8 cellular contexts compared by ENCODE assay signal in genomic region chr3:120418866-120419490, GRCh38. TPM values are rescaled to one million over a fixed set of nuclear protein-coding genes. Genes with fewer than 3 reads are reported as not detected.
DNase-seq lines count a peak whose midpoint lies in the region; ATAC-seq and TF ChIP-seq lines count a peak whose summit lies in the region.

No MANE protein-coding gene starts in this region.

- no peaks in the 10 kb centered on the region for H3K9me3 ChIP-seq in CD4-positive, alpha-beta memory T cell (ENCODE audit: control insufficient read depth in 1 of 2, low read length in 2 of 2)
- no peaks in the 10 kb centered on the region for H3K9me3 ChIP-seq in heart left ventricle

- no peak overlapping the region for H3K4me3 ChIP-seq in CD4-positive, alpha-beta memory T cell (ENCODE audit: low read length in 2 of 2)
- peak overlapping the region in 2 of 12 donors; percentile 5 to 17 for H3K4me3 ChIP-seq in heart left ventricle

- peaks cover 0 to 5% of the 10 kb centered on the region in 2 donors for H3K27me3 Mint-ChIP-seq in CD4-positive, alpha-beta memory T cell
- H3K27me3 Mint-ChIP-seq in activated naive CD8-positive, alpha-beta T cell treated with anti-CD3 and anti-CD28 coated beads for 36 hours = peaks cover 5% of the 10 kb centered on the region

- ATAC-seq in GM18868 (IDR thresholded peaks at IDR 0.05; ENCODE audit: unreplicated experiment) (peak; percentile 62), HG03175 (IDR thresholded peaks at IDR 0.05; ENCODE audit: unreplicated experiment) (peak; percentile 23), heart left ventricle (peak; percentile 55 to 66 (median 60))

- TF ChIP-seq CTCF in heart left ventricle (IDR thresholded peaks at IDR 0.05) = peak in 11 of 12 donors; percentile 19 to 66 (median 51)

- CTCF ChIA-PET in CD4-positive, alpha-beta memory T cell (lab: Charles Lee; ENCODE audit: partially characterized antibody) = interaction anchor here (1.2 to 7.6 kb wide), 12 partner anchors 7 to 527 kb away, joined by 4 to 169 read pairs (median 18); partner anchors contain the start of gene LRRC58

- 10 to 17% (median 14%) methylated on average over 6 of the region's 6 CpGs for WGBS in heart left ventricle, 4 donors

- H3K27ac ChIP-seq in CD4-positive, alpha-beta memory T cell (ENCODE audit: low read depth, low read length) = no peak overlapping the region
- peak overlapping the region; percentile 65 to 92 (median 88) for H3K27ac ChIP-seq in heart left ventricle

- intact Hi-C loops in CD4-positive, alpha-beta memory T cell (cut with micrococcal nuclease) = loop anchor here (1.0 to 5.0 kb wide), 2 partner anchors 327 to 376 kb away; partner anchors contain the start of gene GSK3B
- intact Hi-C loops in heart left ventricle (cut with DNase I) = loop anchor here in 9 of 10 donors (1.0 to 10.0 kb wide), 17 partner anchors 32 to 524 kb away; partner anchors contain the start of genes GSK3B (in 4 of the 9), FSTL1 (in 3 of the 9), LRRC58 (in 2 of the 9) and GTF2E1 (in 1 of the 9)

- POLR2A ChIA-PET in CD4-positive, alpha-beta memory T cell (lab: Charles Lee; ENCODE audit: partially characterized antibody) = interaction anchor here (0.8 kb wide), 1 partner anchor 174 kb away, joined by 3 read pairs; no protein-coding TSS in a partner anchor

- H3K4me1 Mint-ChIP-seq in CD4-positive, alpha-beta memory T cell = peaks cover 11 to 25% (median 12%) of the 10 kb centered on the region in 4 donors
- H3K4me1 Mint-ChIP-seq in activated naive CD8-positive, alpha-beta T cell treated with anti-CD3 and anti-CD28 coated beads for 36 hours = peaks cover 13% of the 10 kb centered on the region

- TF ChIP-seq POLR2A in heart left ventricle (IDR thresholded peaks at IDR 0.05) = no peak

- no peaks in the 10 kb centered on the region for H3K9me3 Mint-ChIP-seq in CD4-positive, alpha-beta memory T cell
- no peaks in the 10 kb centered on the region for H3K9me3 Mint-ChIP-seq in activated naive CD8-positive, alpha-beta T cell treated with anti-CD3 and anti-CD28 coated beads for 36 hours

- DNase-seq in CD4-positive, alpha-beta memory T cell = peak in 4 of 5 donors; percentile 7 to 13 (median 10)
- DNase-seq in NCI-H2171 (lab: John Stamatoyannopoulos, UW) (peak; percentile 53), heart left ventricle (peak in 4 of 5 donors; percentile 45 to 77 (median 68)), renal cortical epithelial cell (ENCODE audit: low read depth) (peak; percentile 76), dedifferentiated amniotic fluid mesenchymal stem cell (ENCODE audit: extremely low spot score) (no peak)
- peak; percentile 21 for DNase-seq in activated naive CD8-positive, alpha-beta T cell treated with anti-CD3 and anti-CD28 coated beads for 36 hours

- peak overlapping the region in 1 of 8 donors; percentile 11 for H3K4me3 Mint-ChIP-seq in CD4-positive, alpha-beta memory T cell
- H3K4me3 Mint-ChIP-seq in activated naive CD8-positive, alpha-beta T cell treated with anti-CD3 and anti-CD28 coated beads for 36 hours = no peak overlapping the region

- no peaks in the 10 kb centered on the region for H3K36me3 Mint-ChIP-seq in CD4-positive, alpha-beta memory T cell
- no peaks in the 10 kb centered on the region for H3K36me3 Mint-ChIP-seq in activated naive CD8-positive, alpha-beta T cell treated with anti-CD3 and anti-CD28 coated beads for 36 hours

- no peaks in the 10 kb centered on the region for H3K36me3 ChIP-seq in CD4-positive, alpha-beta memory T cell (ENCODE audit: insufficient read depth, low read length)
- peaks cover 0 to 19% (median 5%) of the 10 kb centered on the region in 9 donors for H3K36me3 ChIP-seq in heart left ventricle

- peaks cover 10% of the 10 kb centered on the region for H3K4me1 ChIP-seq in CD4-positive, alpha-beta memory T cell (ENCODE audit: insufficient read depth, low read length)
- H3K4me1 ChIP-seq in heart left ventricle = peaks cover 19 to 87% (median 67%) of the 10 kb centered on the region in 12 donors

- H3K27me3 ChIP-seq in CD4-positive, alpha-beta memory T cell (ENCODE audit: insufficient read depth, low read length) = no peaks in the 10 kb centered on the region
- H3K27me3 ChIP-seq in heart left ventricle = no peaks in the 10 kb centered on the region

- H3K27ac Mint-ChIP-seq in CD4-positive, alpha-beta memory T cell = no peak overlapping the region
- no peak overlapping the region for H3K27ac Mint-ChIP-seq in activated naive CD8-positive, alpha-beta T cell treated with anti-CD3 and anti-CD28 coated beads for 36 hours

RNA-seq across cellular contexts. Expression of gene FSTL1, which starts 31.8 kb away (rescaled TPM):
- total RNA-seq in CD4-positive, alpha-beta memory T cell = under 1 TPM in 1 of 2 experiments, not detected in 1; 0.47 TPM
- polyA plus RNA-seq in CD4-positive, alpha-beta memory T cell = not detected
- 1 to 10 TPM; 1.6 to 1.7 TPM for total RNA-seq in activated naive CD8-positive, alpha-beta T cell treated with anti-CD3 and anti-CD28 coated beads for 36 hours
- 100 to 1,000 TPM; 138 to 667 (median 220) TPM for total RNA-seq in heart left ventricle
- 100 to 1,000 TPM in 1 of 2 donors, 10 to 100 TPM in 1; 43.8 to 146 TPM for polyA plus RNA-seq in heart left ventricle
- total RNA-seq in renal cortical epithelial cell = 740 and 1,387 TPM in 2 replicates

Comparison
In these comparisons a context has a peak if more than half of its experiments do, and no peak if none do; other contexts are left out.
1. RNA of gene FSTL1, which starts 31.8 kb away (total RNA-seq): 740 to 1,387 TPM in renal cortical epithelial cell and 138 to 667 TPM in heart left ventricle; 1.6 to 1.7 TPM in activated naive CD8-positive, alpha-beta T cell treated with anti-CD3 and anti-CD28 coated beads for 36 hours and 0.47 TPM in CD4-positive, alpha-beta memory T cell; every median in the first group is over 10 times any median in the second.
2. Peak in every context shown above with its lines, with median percentiles within 50 percentile points of each other: ATAC-seq.